In the genomic region with DNA sequence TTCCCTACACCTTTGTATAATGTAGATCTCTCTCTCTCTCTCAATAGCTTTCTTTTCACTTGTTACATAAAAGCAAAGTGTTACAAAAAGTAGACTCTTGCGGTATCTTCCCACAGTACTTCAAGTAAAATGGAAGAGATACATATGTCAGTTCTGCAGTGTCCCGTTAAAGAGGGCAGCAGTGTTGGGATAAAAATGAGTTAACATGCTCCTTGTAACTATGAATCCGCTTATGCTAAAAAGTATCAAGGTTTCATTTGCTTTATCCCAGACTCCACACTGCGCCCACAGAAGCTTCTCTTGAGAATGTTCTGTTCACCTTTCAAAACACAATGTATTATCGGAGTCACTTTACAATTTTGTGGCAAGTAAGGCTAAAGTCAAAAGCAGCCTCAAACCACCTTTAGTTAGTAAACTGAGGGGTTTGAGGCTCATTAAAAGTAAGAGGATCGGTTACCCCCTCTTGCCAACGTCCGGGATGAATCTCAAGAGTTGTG, we compare ENCODE assay signal across 8 cellular contexts. TPM values are rescaled to one million over a fixed set of nuclear protein-coding genes. Genes with fewer than 3 reads are reported as not detected.
DNase-seq lines count a peak whose midpoint lies in the region; ATAC-seq, FAIRE-seq and TF ChIP-seq lines count a peak whose summit lies in the region.

No MANE protein-coding gene starts in this region.

- no peaks in the 10 kb centered on the region for H3K9me3 Mint-ChIP-seq in nephron progenitor cell

- in situ Hi-C loops in HAP-1 (cut with MboI; ENCODE audit: low sequenced_read_pairs) = loop anchor here (10.0 kb wide), 1 partner anchor 84 kb away; the partner anchor contains the start of gene APBA1

- peak overlapping the region; percentile 89 for H3K9ac ChIP-seq in endothelial cell of umbilical vein (replicated peaks; ENCODE audit: extremely low read depth, insufficient read depth, low read length)

- H3K4me2 ChIP-seq in DOHH2 (ENCODE audit: low read length) (peak overlapping the region; percentile 75), endothelial cell of umbilical vein (ENCODE audit: insufficient read depth, low read length) (peak overlapping the region; percentile 85)

- no peak for ATAC-seq in HG02610 (IDR thresholded peaks at IDR 0.05; ENCODE audit: unreplicated experiment)
- ATAC-seq in GM21360 (IDR thresholded peaks at IDR 0.05; ENCODE audit: unreplicated experiment) = no peak

- CTCF ChIA-PET in endothelial cell of umbilical vein (lab: Charles Lee) = interaction anchor here (1.0 to 3.2 kb wide), 4 partner anchors 13 to 159 kb away, joined by 3 to 20 read pairs (median 4); partner anchors contain the start of gene APBA1

- H3K27ac ChIP-seq in DOHH2 (ENCODE audit: low read depth, low read length) = peak overlapping the region; percentile 84
- H3K27ac ChIP-seq in endothelial cell of umbilical vein (ENCODE audit: insufficient read depth, low read depth, low read length) = peak overlapping the region; percentile 64

- peaks cover 12% of the 10 kb centered on the region for H3K4me1 ChIP-seq in DOHH2 (ENCODE audit: control insufficient read depth, low read length)
- H3K4me1 ChIP-seq in HAP-1 = peaks cover 49% of the 10 kb centered on the region
- H3K4me1 ChIP-seq in endothelial cell of umbilical vein (ENCODE audit: control insufficient read depth, extremely low read depth, insufficient read depth, low read length) = peaks cover 15% of the 10 kb centered on the region

- H3K9me2 ChIP-seq in DOHH2 (replicated peaks; ENCODE audit: control insufficient read depth, low read length) = no peaks in the 10 kb centered on the region

- peak overlapping the region; percentile 99 for H3K4me3 Mint-ChIP-seq in nephron progenitor cell

- TF ChIP-seq CTCF in DOHH2 (IDR thresholded peaks at IDR 0.05; ENCODE audit: low read depth, low read length, poor library complexity, severe bottlenecking) (no peak), endothelial cell of umbilical vein (IDR thresholded peaks at IDR 0.05; ENCODE audit: extremely low read depth in 1 of 2, insufficient read depth in 1 of 2, low read depth in 1 of 2, low read length in 2 of 2) (no peak), nephron progenitor cell (IDR thresholded peaks at IDR 0.05) (no peak)

- H4K20me1 ChIP-seq in DOHH2 (ENCODE audit: control insufficient read depth, insufficient read depth, low read depth, low read length) (no peaks in the 10 kb centered on the region), endothelial cell of umbilical vein (replicated peaks; ENCODE audit: control insufficient read depth, extremely low read depth, insufficient read depth, low read length) (no peaks in the 10 kb centered on the region)

- peak overlapping the region; percentile 53 for H2AFZ ChIP-seq in endothelial cell of umbilical vein (ENCODE audit: low read depth, low read length)

- peaks cover 52% of the 10 kb centered on the region for H3K79me2 ChIP-seq in DOHH2 (ENCODE audit: control insufficient read depth, low read length)
- peaks cover 44% of the 10 kb centered on the region for H3K79me2 ChIP-seq in endothelial cell of umbilical vein (ENCODE audit: control insufficient read depth, insufficient read depth, low read length)

- H3K36me3 ChIP-seq in DOHH2 (ENCODE audit: control insufficient read depth, low read length) = peaks cover 33% of the 10 kb centered on the region
- peaks cover 8% of the 10 kb centered on the region for H3K36me3 ChIP-seq in HAP-1 (replicated peaks)
- no peaks in the 10 kb centered on the region for H3K36me3 ChIP-seq in endothelial cell of umbilical vein (ENCODE audit: control insufficient read depth in 2 of 2, extremely low read depth in 1 of 2, insufficient read depth in 2 of 2, low read length in 2 of 2)

- intact Hi-C loops in endothelial cell of umbilical vein (cut with micrococcal nuclease) = loop anchor here (1.0 to 5.0 kb wide), 6 partner anchors 58 to 337 kb away; partner anchors contain the start of gene APBA1

- H3K4me3 ChIP-seq in DOHH2 (ENCODE audit: low read length) = peak overlapping the region; percentile 83
- H3K4me3 ChIP-seq in HAP-1 = peak overlapping the region; percentile 71
- peak overlapping the region; percentile 34 to 95 (median 91) for H3K4me3 ChIP-seq in endothelial cell of umbilical vein (replicated peaks in 1 of 3; ENCODE audit: insufficient read depth in 1 of 3, low read depth in 1 of 3, low read length in 3 of 3)

- peaks cover 3% of the 10 kb centered on the region for H3K27me3 Mint-ChIP-seq in nephron progenitor cell (ENCODE audit: low read depth, poor library complexity)

- H3K9me3 ChIP-seq in DOHH2 (ENCODE audit: control insufficient read depth, insufficient read depth, low read length) = no peaks in the 10 kb centered on the region
- no peaks in the 10 kb centered on the region for H3K9me3 ChIP-seq in HAP-1
- H3K9me3 ChIP-seq in endothelial cell of umbilical vein (replicated peaks; ENCODE audit: control insufficient read depth, insufficient read depth, low read length) = no peaks in the 10 kb centered on the region

- H3K9me1 ChIP-seq in endothelial cell of umbilical vein (replicated peaks; ENCODE audit: control insufficient read depth, extremely low read depth, insufficient read depth, low read length) = no peaks in the 10 kb centered on the region

- no peak for TF ChIP-seq POLR2A in endothelial cell of umbilical vein (IDR thresholded peaks at IDR 0.05; ENCODE audit: low read depth, low read length)

- peaks cover 38% of the 10 kb centered on the region for H3K4me1 Mint-ChIP-seq in nephron progenitor cell

- dilution Hi-C loops in endothelial cell of umbilical vein (cut with MboI; ENCODE audit: extremely low pct_ligation_motif_present, low sequenced_read_pairs) = no loop called here

- FAIRE-seq in endothelial cell of umbilical vein (lab: Jason Lieb, UNC) = no peak

- H3F3A ChIP-seq in DOHH2 (ENCODE audit: control insufficient read depth, insufficient read depth) = peaks cover 2% of the 10 kb centered on the region; the same call in 1 of the 2 replicates

- peak overlapping the region; percentile 99 for H3K27ac Mint-ChIP-seq in nephron progenitor cell

- peak in 1 of 2 experiments; percentile 29 for DNase-seq in HAP-1 (ENCODE audit: low spot score in 2 of 2)
- peak; percentile 14 for DNase-seq in RKO (ENCODE audit: low spot score)
- DNase-seq in endothelial cell of umbilical vein (ENCODE audit: low read depth, low spot score) = no peak
- no peak for DNase-seq in nephron progenitor cell
- no peak for DNase-seq in middle frontal gyrus (ENCODE audit: extremely low spot score, low spot score)

- POLR2A ChIA-PET in endothelial cell of umbilical vein (lab: Charles Lee) = interaction anchor here (0.9 kb wide), 1 partner anchor 13 kb away, joined by 3 read pairs; no protein-coding TSS in a partner anchor

- peaks cover 4% of the 10 kb centered on the region for H3K36me3 Mint-ChIP-seq in nephron progenitor cell (ENCODE audit: low read depth)

- H3K27me3 ChIP-seq in DOHH2 (ENCODE audit: control insufficient read depth, low read length) (no peaks in the 10 kb centered on the region), HAP-1 (ENCODE audit: low read depth) (no peaks in the 10 kb centered on the region), endothelial cell of umbilical vein (ENCODE audit: control insufficient read depth in 2 of 2, insufficient read depth in 2 of 2, low read length in 2 of 2) (no peaks in the 10 kb centered on the region)

- TSS peak; percentile 46 for BruUV-seq in endothelial cell of umbilical vein (replicated peaks; lab: Mats Ljungman, UMichigan)

TF ChIP-seq in endothelial cell of umbilical vein, 7 proteins besides CTCF, POLR2A, EP300 and RAD21:
- TF ChIP-seq POLR2AphosphoS5 (IDR thresholded peaks at IDR 0.05; ENCODE audit: insufficient read depth, low read depth, low read length) (no peak), EZH2 (IDR thresholded peaks at IDR 0.05; ENCODE audit: borderline replicate concordance, low read depth, low read length, severe bottlenecking) (no peak), GATA2 (IDR thresholded peaks at IDR 0.05; ENCODE audit: insufficient read depth, insufficient read length, low read depth, low read length) (no peak), FOS (IDR thresholded peaks at IDR 0.05; ENCODE audit: borderline replicate concordance, insufficient read depth, low read length) (no peak), MYC (IDR thresholded peaks at IDR 0.05; ENCODE audit: low read depth, low read length) (no peak), JUN (IDR thresholded peaks at IDR 0.05; ENCODE audit: borderline replicate concordance, insufficient read depth, insufficient read length, low read depth) (no peak), MAX (IDR thresholded peaks at IDR 0.05; ENCODE audit: insufficient read depth, insufficient read length) (no peak)

RNA-seq across cellular contexts. Expression of gene PTAR1, which starts 0.8 kb away (rescaled TPM):
- total RNA-seq in endothelial cell of umbilical vein = 41.5 and 46.8 TPM in 2 replicates
- 5.1 and 8.1 TPM in 2 replicates for polyA plus RNA-seq in endothelial cell of umbilical vein
- polyA plus RNA-seq in endothelial cell of umbilical vein (2011; cell fraction: cytosol; rRNA removed) = 6.6 TPM in 2 replicates
- polyA plus RNA-seq in endothelial cell of umbilical vein (2011; cell fraction: nucleus; rRNA removed) = 36.1 and 47.8 TPM in 2 replicates
- 18.3 and 23.2 TPM in 2 replicates for polyA plus RNA-seq in endothelial cell of umbilical vein (2012)
- 46.0 and 53.6 TPM in 2 replicates for polyA minus RNA-seq in endothelial cell of umbilical vein
- polyA minus RNA-seq in endothelial cell of umbilical vein (2011; cell fraction: cytosol; rRNA and poly(A)+ RNA removed) = 27.3 TPM
- 65.6 and 103 TPM in 2 replicates for polyA minus RNA-seq in endothelial cell of umbilical vein (2011; cell fraction: nucleus; rRNA and poly(A)+ RNA removed)
